Comparison of ENCODE assay signal across 8 cellular contexts in genomic region chr5:77143998-77144836, GRCh38. TPM values are rescaled to one million over a fixed set of nuclear protein-coding genes. Genes with fewer than 3 reads are reported as not detected.
A peak's percentile ranks its signal among the peaks of the same experiment; 100 is the strongest.
DNase-seq lines count a peak whose midpoint lies in the region; ATAC-seq and TF ChIP-seq lines count a peak whose summit lies in the region.

No MANE protein-coding gene starts in this region.

- H3K79me1 ChIP-seq in mesenchymal stem cell (replicated peaks; ENCODE audit: low read length, poor library complexity, severe bottlenecking), result no peaks in the 10 kb centered on the region

- H2AK5ac ChIP-seq in mesenchymal stem cell (ENCODE audit: low read length, severe bottlenecking), result peak overlapping the region; percentile 20

- no peaks in the 10 kb centered on the region for H3K9me2 ChIP-seq in HCT116 (ENCODE audit: insufficient read depth)

- RAD21 ChIA-PET in HCT116 (lab: Charles Lee; ENCODE audit: low non-redundant PET in 1 of 2, low total read pairs in 2 of 2, uncharacterized antibody in 2 of 2, unreplicated experiment in 2 of 2), result no interaction called here

- CTCF ChIA-PET in HCT116 (lab: Charles Lee), result interaction anchor here (0.7 to 1.0 kb wide), 2 partner anchors 95 to 905 kb away, joined by 3 read pairs; no protein-coding TSS in a partner anchor
- CTCF ChIA-PET in activated CD8-positive, alpha-beta T cell treated with anti-CD3 and anti-CD28 coated beads for 36 hours (lab: Charles Lee), result interaction anchor here (0.6 to 3.6 kb wide), 16 partner anchors 9 to 348 kb away, joined by 3 to 27 read pairs (median 4); partner anchors contain the start of gene WDR41

- no peak overlapping the region for H2BK12ac ChIP-seq in mesenchymal stem cell (ENCODE audit: low read length in 2 of 2)

- H3K4me3 Mint-ChIP-seq in activated CD8-positive, alpha-beta T cell treated with anti-CD3 and anti-CD28 coated beads for 36 hours, result no peak overlapping the region

- POLR2A ChIA-PET in HCT116 (lab: Charles Lee), result no interaction called here
- POLR2A ChIA-PET in activated CD8-positive, alpha-beta T cell treated with anti-CD3 and anti-CD28 coated beads for 36 hours (lab: Charles Lee), result interaction anchor here (0.7 kb wide), 1 partner anchor 763 kb away, joined by 3 read pairs; no protein-coding TSS in a partner anchor

- H3K36me3 Mint-ChIP-seq in activated CD8-positive, alpha-beta T cell treated with anti-CD3 and anti-CD28 coated beads for 36 hours (ENCODE audit: low read depth), result no peaks in the 10 kb centered on the region

- peaks cover 1% of the 10 kb centered on the region for H3K27me3 Mint-ChIP-seq in activated CD8-positive, alpha-beta T cell treated with anti-CD3 and anti-CD28 coated beads for 36 hours

- peaks cover 5% of the 10 kb centered on the region for H3K4me1 Mint-ChIP-seq in activated CD8-positive, alpha-beta T cell treated with anti-CD3 and anti-CD28 coated beads for 36 hours (ENCODE audit: low read depth)

- H3K14ac ChIP-seq in mesenchymal stem cell (ENCODE audit: low read length in 2 of 2), result no peak overlapping the region

- WGBS in mesenchymal stem cell, result 55% methylated on average over 14 of the region's 14 CpGs

- no TSS peak for BruUV-seq in HCT116 (replicated peaks; lab: Mats Ljungman, UMichigan)

- H3K36me3 ChIP-seq in HCT116 (ENCODE audit: control insufficient read depth in 1 of 2, insufficient read depth in 2 of 2, low read length in 2 of 2) (no peaks in the 10 kb centered on the region), mesenchymal stem cell (ENCODE audit: control insufficient read depth in 1 of 2, insufficient read depth in 2 of 2, low read depth in 1 of 2, low read length in 2 of 2) (no peaks in the 10 kb centered on the region)
- H3K36me3 ChIP-seq in effector memory CD4-positive, alpha-beta T cell (ENCODE audit: control insufficient read depth, insufficient read depth, low read length), result no peaks in the 10 kb centered on the region

- H4K91ac ChIP-seq in mesenchymal stem cell (ENCODE audit: low read length), result no peak overlapping the region

- peaks cover 0 to 7% of the 10 kb centered on the region in 2 experiments; a peak in 1 of 4 replicates for H3K4me1 ChIP-seq in HCT116 (ENCODE audit: control insufficient read depth in 1 of 2, insufficient read depth in 2 of 2, low read length in 2 of 2)
- H3K4me1 ChIP-seq in effector memory CD4-positive, alpha-beta T cell (ENCODE audit: control insufficient read depth, insufficient read depth, low read length, poor library complexity, severe bottlenecking), result no peaks in the 10 kb centered on the region
- H3K4me1 ChIP-seq in mesenchymal stem cell (ENCODE audit: control insufficient read depth, insufficient read depth, low read depth, low read length), result no peaks in the 10 kb centered on the region

- no peak overlapping the region for H3K23ac ChIP-seq in mesenchymal stem cell (ENCODE audit: low read length in 2 of 2)

- intact Hi-C loops in HCT116 (cut with micrococcal nuclease), result loop anchor here (1.0 to 10.0 kb wide), 4 partner anchors 95 to 348 kb away; partner anchors contain the start of gene WDR41
- intact Hi-C loops in activated CD8-positive, alpha-beta T cell treated with anti-CD3 and anti-CD28 coated beads for 36 hours (cut with micrococcal nuclease), result loop anchor here (1.0 kb wide), 1 partner anchor 348 kb away; the partner anchor contains the start of gene WDR41

- no peak overlapping the region for H3K9ac ChIP-seq in HCT116 (ENCODE audit: low read length)
- H3K9ac ChIP-seq in mesenchymal stem cell (ENCODE audit: low read length), result peak overlapping the region; percentile 30

- peak; percentile 30 for DNase-seq in CMK (ENCODE audit: low read depth)
- DNase-seq in HCT116 (ENCODE audit: low read depth, low spot score), result peak; percentile 56
- peak; percentile 41 for DNase-seq in NCI-H82 treated with DMSO at 0.1 percent for 48 hours (lab: John Stamatoyannopoulos, UW; ENCODE audit: unreplicated experiment)
- DNase-seq in activated CD8-positive, alpha-beta T cell treated with anti-CD3 and anti-CD28 coated beads for 36 hours, result peak; percentile 77
- peak in 2 of 3 donors; percentile 1 to 2 for DNase-seq in effector memory CD4-positive, alpha-beta T cell
- DNase-seq in mesenchymal stem cell, result peak; percentile 75
- peak; percentile 9 to 28 for DNase-seq in stimulated activated CD8-positive, alpha-beta memory T cell treated with anti-CD3 and anti-CD28 coated beads, Interleukin-2, amount 100 ng/mL, for 1 hour (ENCODE audit: low read depth in 2 of 2)
- DNase-seq in NCI-H226, result no peak

- no peak overlapping the region for H3K4me2 ChIP-seq in HCT116 (ENCODE audit: low read length)
- no peak overlapping the region for H3K4me2 ChIP-seq in mesenchymal stem cell (ENCODE audit: low read length, poor library complexity, severe bottlenecking)

- no peak overlapping the region for H3K27ac Mint-ChIP-seq in activated CD8-positive, alpha-beta T cell treated with anti-CD3 and anti-CD28 coated beads for 36 hours

- no peak overlapping the region for H4K8ac ChIP-seq in mesenchymal stem cell (ENCODE audit: low read length)

- H3K79me2 ChIP-seq in HCT116 (ENCODE audit: insufficient read depth, low read length), result no peaks in the 10 kb centered on the region

- TF ChIP-seq POLR2A in HCT116 (IDR thresholded peaks at IDR 0.05; ENCODE audit: borderline replicate concordance, extremely low read depth, insufficient read depth, insufficient read length), result no peak

- no peak overlapping the region for H3K18ac ChIP-seq in mesenchymal stem cell (ENCODE audit: low read depth in 1 of 2, low read length in 2 of 2)

- no peak overlapping the region for H2BK15ac ChIP-seq in mesenchymal stem cell (ENCODE audit: low read depth, poor library complexity, severe bottlenecking)

- peak; percentile 85 for ATAC-seq in HCT116
- peak; percentile 79 for ATAC-seq in activated CD8-positive, alpha-beta T cell treated with anti-CD3 and anti-CD28 coated beads for 36 hours

- no peak overlapping the region for H3K27ac ChIP-seq in HCT116 (ENCODE audit: low read depth, low read length)
- H3K27ac ChIP-seq in effector memory CD4-positive, alpha-beta T cell (ENCODE audit: insufficient read depth, low read length, poor library complexity, severe bottlenecking), result no peak overlapping the region
- no peak overlapping the region for H3K27ac ChIP-seq in mesenchymal stem cell (ENCODE audit: low read length, poor library complexity, severe bottlenecking)

- no peaks in the 10 kb centered on the region for H3K27me3 ChIP-seq in HCT116 (ENCODE audit: insufficient read depth, low read length)
- no peaks in the 10 kb centered on the region for H3K27me3 ChIP-seq in effector memory CD4-positive, alpha-beta T cell (replicated peaks; ENCODE audit: control insufficient read depth, insufficient read depth, low read length, poor library complexity, severe bottlenecking)
- H3K27me3 ChIP-seq in mesenchymal stem cell (ENCODE audit: control insufficient read depth in 1 of 2, insufficient read depth in 1 of 2, low read length in 2 of 2), result no peaks in the 10 kb centered on the region

- TF ChIP-seq CTCF in HCT116 (IDR thresholded peaks at IDR 0.05 in 2 of 3, conservative IDR thresholded peaks at IDR 0.05 in 1 of 3; ENCODE audit: borderline replicate concordance in 1 of 3, insufficient read depth in 1 of 3, low read depth in 2 of 3, low read length in 2 of 3), result peak; percentile 64 to 90 (median 86)
- peak; percentile 79 for TF ChIP-seq CTCF in activated CD8-positive, alpha-beta T cell treated with anti-CD3 and anti-CD28 coated beads for 36 hours (IDR thresholded peaks at IDR 0.05)

- TF ChIP-seq RAD21 in HCT116 (IDR thresholded peaks at IDR 0.05; ENCODE audit: low read depth), result peak; percentile 83

- H2AFZ ChIP-seq in HCT116 (ENCODE audit: low read depth, low read length, poor library complexity, severe bottlenecking) (no peak overlapping the region), mesenchymal stem cell (ENCODE audit: low read depth, low read length) (no peak overlapping the region)

- H3K9me3 ChIP-seq in HCT116 (ENCODE audit: control insufficient read depth in 1 of 2, insufficient read depth in 1 of 2, low read depth in 1 of 2, low read length in 2 of 2) (no peaks in the 10 kb centered on the region), mesenchymal stem cell (ENCODE audit: control insufficient read depth, low read length) (no peaks in the 10 kb centered on the region)
- H3K9me3 ChIP-seq in effector memory CD4-positive, alpha-beta T cell (ENCODE audit: control insufficient read depth, low read length), result no peaks in the 10 kb centered on the region

- H2BK5ac ChIP-seq in mesenchymal stem cell (ENCODE audit: low read depth, low read length, poor library complexity, severe bottlenecking), result no peak overlapping the region

- no peak overlapping the region for H2BK120ac ChIP-seq in mesenchymal stem cell (ENCODE audit: low read depth, low read length)

- no peaks in the 10 kb centered on the region for H3K9me3 Mint-ChIP-seq in activated CD8-positive, alpha-beta T cell treated with anti-CD3 and anti-CD28 coated beads for 36 hours

- no peak overlapping the region for H3K4ac ChIP-seq in mesenchymal stem cell (ENCODE audit: low read depth in 1 of 2, low read length in 2 of 2)

- no peak overlapping the region for H3K4me3 ChIP-seq in HCT116 (replicated peaks in 1 of 2; ENCODE audit: low read depth in 1 of 2, low read length in 2 of 2)
- H3K4me3 ChIP-seq in effector memory CD4-positive, alpha-beta T cell (ENCODE audit: insufficient read depth, low read depth, low read length, poor library complexity, severe bottlenecking), result no peak overlapping the region
- H3K4me3 ChIP-seq in mesenchymal stem cell (ENCODE audit: insufficient read depth in 1 of 2, low read depth in 1 of 2, low read length in 2 of 2), result no peak overlapping the region

- H4K20me1 ChIP-seq in HCT116 (ENCODE audit: insufficient read depth), result no peaks in the 10 kb centered on the region

TF ChIP-seq in HCT116, 20 proteins besides CTCF, POLR2A, EP300 and RAD21 (continues in another document):
- TF ChIP-seq SIN3A (IDR thresholded peaks at IDR 0.05; ENCODE audit: low read depth) (no peak), ELF1 (IDR thresholded peaks at IDR 0.05; ENCODE audit: borderline replicate concordance, low read depth) (no peak), CEBPB (IDR thresholded peaks at IDR 0.05; ENCODE audit: low read depth) (no peak), FOSL1 (IDR thresholded peaks at IDR 0.05; ENCODE audit: low read depth) (no peak), ATF3 (IDR thresholded peaks at IDR 0.05) (no peak), MAX (IDR thresholded peaks at IDR 0.05) (no peak), JUND (IDR thresholded peaks at IDR 0.05) (no peak), CBX3 (IDR thresholded peaks at IDR 0.05; ENCODE audit: low read depth) (no peak)

RNA-seq across cellular contexts. Expression of gene ZBED3, which starts 57.1 kb away (rescaled TPM):
- 12.7 TPM for total RNA-seq in HCT116 (2021; ENCODE audit: unreplicated experiment)
- 4.7 and 6.7 TPM in 2 replicates for polyA plus RNA-seq in HCT116 (2012)
- total RNA-seq in activated CD8-positive, alpha-beta T cell treated with anti-CD3 and anti-CD28 coated beads for 36 hours, result 1 to 10 TPM; 5.2 to 6.8 TPM
- 6.6 TPM for polyA plus RNA-seq in mesenchymal stem cell (2013, experiment 1 of 2)
- polyA plus RNA-seq in mesenchymal stem cell (2013, experiment 2 of 2), result 6.6 TPM
